17 cellular contexts compared by ENCODE assay signal in genomic region chr2:241894056-241894641, GRCh38. TPM values are rescaled to one million over a fixed set of nuclear protein-coding genes. Genes with fewer than 3 reads are reported as not detected.
DNase-seq lines count a peak whose midpoint lies in the region; ATAC-seq, FAIRE-seq and TF ChIP-seq lines count a peak whose summit lies in the region.
"Had no signal": no experiment of that assay in that cellular context is flagged by ENCODE, and none has a peak within 500 bp of the region (broad histone marks: within the 10 kb centered on the region; RNA-seq: fewer than 3 reads in every experiment).

No MANE protein-coding gene starts in this region.

- FAIRE-seq in kidney (lab: Jason Lieb, UNC) (no peak), frontal cortex (lab: Jason Lieb, UNC) (no peak)

- peak overlapping the region; percentile 16 for H3K27ac Mint-ChIP-seq in T-helper 17 cell
- H3K27ac Mint-ChIP-seq: activated T-helper 2 cell treated with anti-CD3 and anti-CD28 coated beads, Interferon-gamma antibody, Interleukin-2, Interleukin-4, amounts not matched to agents 10 μg/mL and 5 μg/mL and 100 μg/mL, durations not matched to agents 14 hours and 24 hours and 36 hours; T-helper 1 cell treated with Interleukin-12 subunit alpha and Interleukin-12 subunit beta and Interleukin-4 antibody, amounts not matched to agents 30 μg/mL and 1 μg/mL, for 36 hours had no signal

- DNase-seq in H7, result peak; percentile 60
- no peak for DNase-seq in T-helper 17 cell
- peak; percentile 73 for DNase-seq in kidney
- DNase-seq in sciatic nerve (ENCODE audit: low spot score), result peak; percentile 55
- DNase-seq in AML-193 (lab: John Stamatoyannopoulos, UW), result no peak
- no peak for DNase-seq in frontal cortex (ENCODE audit: low spot score in 2 of 2)
- no peak for DNase-seq in vagina (ENCODE audit: extremely low spot score in 2 of 2)
- DNase-seq: activated CD4-positive, alpha-beta T cell treated with anti-CD3 and anti-CD28 coated beads for 1 hour; hypothalamus; NCI-H774 had no signal

- H3K4me1 ChIP-seq in kidney (ENCODE audit: control insufficient read depth in 1 of 2, insufficient read depth in 1 of 2, low read depth in 1 of 2, low read length in 2 of 2) (peaks cover 0 to 4% of the 10 kb centered on the region in 2 donors), vagina (peaks cover 56% of the 10 kb centered on the region)

- no peak overlapping the region for H3K27ac ChIP-seq in kidney (ENCODE audit: low read depth in 2 of 2, low read length in 2 of 2)
- no peak overlapping the region for H3K27ac ChIP-seq in vagina

- H3K4me3 Mint-ChIP-seq in T-helper 17 cell, result no peak overlapping the region
- H3K4me3 Mint-ChIP-seq: natural killer cell; T-helper 1 cell treated with Interleukin-12 subunit alpha and Interleukin-12 subunit beta and Interleukin-4 antibody, amounts not matched to agents 30 μg/mL and 1 μg/mL, for 36 hours had no signal

- H3K27me3 Mint-ChIP-seq in T-helper 17 cell, result no peaks in the 10 kb centered on the region

- H3K36me3 ChIP-seq in H7 (replicated peaks; ENCODE audit: control insufficient read depth, insufficient read depth, low read length) (no peaks in the 10 kb centered on the region), kidney (ENCODE audit: control insufficient read depth in 1 of 2, insufficient read depth in 2 of 2, low read length in 2 of 2) (no peaks in the 10 kb centered on the region), vagina (no peaks in the 10 kb centered on the region)

- no peak for TF ChIP-seq CTCF in kidney (IDR thresholded peaks at IDR 0.05; ENCODE audit: borderline replicate concordance, extremely low read depth, insufficient read depth)
- TF ChIP-seq CTCF in vagina (IDR thresholded peaks at IDR 0.05), result no peak

- no peak for TF ChIP-seq POLR2A in vagina (IDR thresholded peaks at IDR 0.05)

- H3K9me3 ChIP-seq in T-helper 17 cell (ENCODE audit: control insufficient read depth, low read length, poor library complexity, severe bottlenecking) (no peaks in the 10 kb centered on the region), kidney (ENCODE audit: control insufficient read depth in 1 of 2, low read length in 2 of 2) (no peaks in the 10 kb centered on the region), vagina (no peaks in the 10 kb centered on the region)

- H3K4me3 ChIP-seq in H7 (ENCODE audit: insufficient read depth, low read depth, low read length), result no peak overlapping the region
- H3K4me3 ChIP-seq in kidney (ENCODE audit: low read length in 2 of 2), result no peak overlapping the region
- no peak overlapping the region for H3K4me3 ChIP-seq in vagina

- intact Hi-C loops in kidney (cut with DNase I), result no loop called here
- intact Hi-C loops in sciatic nerve (cut with DNase I), result no loop called here
- intact Hi-C loops in vagina (cut with DNase I), result no loop called here

- H3K9ac ChIP-seq in kidney (ENCODE audit: low read length in 2 of 2), result no peak overlapping the region

- peaks cover 6% of the 10 kb centered on the region for H3K4me1 Mint-ChIP-seq in T-helper 17 cell

- ATAC-seq in T-helper 17 cell (no peak), sciatic nerve (no peak)
- ATAC-seq: natural killer cell had no signal

- H3K27me3 ChIP-seq in H7 (ENCODE audit: control insufficient read depth, insufficient read depth, low read length) (no peaks in the 10 kb centered on the region), vagina (no peaks in the 10 kb centered on the region)

- H3K36me3 Mint-ChIP-seq in T-helper 17 cell (ENCODE audit: low read depth), result no peaks in the 10 kb centered on the region
- H3K36me3 Mint-ChIP-seq: natural killer cell had no signal

RNA-seq across cellular contexts. Expression of gene RTP5, which starts 24.6 kb away (rescaled TPM):
- total RNA-seq in H7 (2014; rRNA removed; shearing (Covaris generic)), result not detected in 2 replicates
- total RNA-seq in T-helper 17 cell (under 1 TPM in 1 of 2 donors, not detected in 1; 0.12 TPM), kidney (0.13 TPM), sciatic nerve (not detected), frontal cortex (2.4 TPM), vagina (not detected)
- not detected for polyA plus RNA-seq in kidney (ENCODE audit: insufficient read depth, low read depth, low replicate concordance)
- total RNA-seq: dermis microvascular lymphatic vessel endothelial cell, fibroblast of lung, H4, RPMI7951 had no signal
- polyA plus RNA-seq: fibroblast of lung had no signal

RNA-seq across cellular contexts. Expression of gene PDCD1, which starts 35.5 kb away (rescaled TPM):
- 1.0 and 2.8 TPM in 2 replicates for total RNA-seq in H7 (2014; rRNA removed; shearing (Covaris generic))
- 10 to 100 TPM in 1 of 2 donors, 1 to 10 TPM in 1; 8.1 to 10.4 TPM for total RNA-seq in T-helper 17 cell
- total RNA-seq in kidney, result 1.6 TPM
- 0.49 TPM for polyA plus RNA-seq in kidney (ENCODE audit: insufficient read depth, low read depth, low replicate concordance)
- 0.27 TPM for total RNA-seq in sciatic nerve
- total RNA-seq in frontal cortex, result 0.41 TPM
- total RNA-seq in vagina, result 3.9 TPM
- total RNA-seq: dermis microvascular lymphatic vessel endothelial cell, fibroblast of lung, H4, RPMI7951 had no signal
- polyA plus RNA-seq: fibroblast of lung had no signal

Comparison
In these comparisons a context has a peak if more than half of its experiments do, and no peak if none do; other contexts are left out.
1. DNase-seq: peak in H7 (single experiment), kidney (single experiment) and sciatic nerve (single experiment); none in T-helper 17 cell (0 of 3), AML-193 (0 of 2), frontal cortex (0 of 2) and vagina (0 of 2).